Comparison of ENCODE assay signal across 1 cellular context in genomic region chr7:122767339-122767738, GRCh38.
TF ChIP-seq lines count a peak whose summit lies in the region.

No MANE protein-coding gene starts in this region.

TF ChIP-seq in H1, 55 proteins besides CTCF, POLR2A, EP300 and RAD21 (continued from another document):
- TF ChIP-seq BCL11A (IDR thresholded peaks at IDR 0.05; ENCODE audit: low read depth in 2 of 2, low read length in 2 of 2) (peak; percentile 55 to 61), CHD7 (IDR thresholded peaks at IDR 0.05; ENCODE audit: insufficient replicate concordance, low read length) (no peak), TCF12 (IDR thresholded peaks at IDR 0.05; ENCODE audit: low read depth, low read length) (0 out of 2 replicates have a peak, but pooled peaks have one; percentile 54), RXRA (IDR thresholded peaks at IDR 0.05; ENCODE audit: insufficient read depth, low read depth, low read length) (no peak), NANOG (IDR thresholded peaks at IDR 0.05; ENCODE audit: insufficient read depth, low read depth, low read length, poor library complexity, severe bottlenecking) (peak; percentile 78)
TF ChIP-seq in H1: peak in this region for 4.
